Comparison of ENCODE assay signal across 8 cellular contexts in the genomic region with DNA sequence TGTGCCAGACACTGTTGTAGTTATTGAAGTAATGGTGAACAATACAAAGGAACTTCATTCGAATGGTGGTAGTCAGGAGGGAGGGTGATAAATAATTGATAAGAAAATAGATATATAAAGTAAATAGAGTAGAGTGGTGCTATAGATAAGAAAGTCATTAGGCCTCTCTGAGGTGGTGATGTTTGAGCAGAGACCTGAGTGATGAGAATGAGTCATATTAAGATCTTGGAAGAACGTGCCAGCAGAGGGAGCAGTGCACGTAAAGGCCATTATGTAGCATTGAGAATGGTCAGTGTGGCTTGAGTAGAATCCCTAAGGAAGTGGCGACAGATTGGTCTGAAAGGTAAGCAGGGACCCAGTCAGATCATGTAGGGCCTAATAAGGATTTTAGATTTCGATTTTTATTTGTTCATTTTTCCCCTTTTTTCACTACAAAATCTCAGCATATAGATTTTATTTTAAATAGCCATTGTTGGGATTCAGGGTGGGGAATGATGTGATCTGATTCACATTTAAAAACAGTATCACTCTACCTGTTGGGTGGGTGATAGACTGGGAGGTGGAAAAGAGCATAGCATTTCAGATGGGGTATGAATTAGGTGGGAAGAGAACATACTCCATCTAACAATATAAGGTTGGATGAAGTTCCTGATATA. TPM values are rescaled to one million over a fixed set of nuclear protein-coding genes. Genes with fewer than 3 reads are reported as not detected.
DNase-seq lines count a peak whose midpoint lies in the region; ATAC-seq and TF ChIP-seq lines count a peak whose summit lies in the region.

No MANE protein-coding gene starts in this region.

- H3K27me3 ChIP-seq in cardiac muscle cell (no peaks in the 10 kb centered on the region), gastrocnemius medialis (no peaks in the 10 kb centered on the region)

- peak; percentile 89 for TF ChIP-seq CTCF in VCaP (conservative IDR thresholded peaks at IDR 0.05)
- peak; percentile 76 for TF ChIP-seq CTCF in cardiac muscle cell (IDR thresholded peaks at IDR 0.05; ENCODE audit: low read depth, low read length)
- peak in 3 of 5 experiments; percentile 14 to 43 (median 41) for TF ChIP-seq CTCF in gastrocnemius medialis (IDR thresholded peaks at IDR 0.05 in 4 of 5, conservative IDR thresholded peaks at IDR 0.05 in 1 of 5)

- no peaks in the 10 kb centered on the region for H3K36me3 ChIP-seq in cardiac muscle cell
- no peaks in the 10 kb centered on the region for H3K36me3 ChIP-seq in gastrocnemius medialis

- in situ Hi-C loops in gastrocnemius medialis (cut with MboI; ENCODE audit: low sequenced_read_pairs in 4 of 4) = loop anchor here in 1 of 4 donors (25.0 kb wide), 1 partner anchor 329 kb away; the partner anchor contains the start of genes DDIAS and PRCP

- no peaks in the 10 kb centered on the region for H3K9me3 ChIP-seq in cardiac muscle cell (ENCODE audit: low read depth)
- no peaks in the 10 kb centered on the region for H3K9me3 ChIP-seq in gastrocnemius medialis

- H3K4me1 ChIP-seq in cardiac muscle cell (ENCODE audit: low read depth) (peaks cover 11% of the 10 kb centered on the region), gastrocnemius medialis (no peaks in the 10 kb centered on the region)

- TF ChIP-seq POLR2A in gastrocnemius medialis (IDR thresholded peaks at IDR 0.05) = no peak

- intact Hi-C loops in gastrocnemius medialis (cut with DNase I; ENCODE audit: low total_unique reads) = loop anchor here (5.0 kb wide), 1 partner anchor 576 kb away; no protein-coding TSS in a partner anchor

- H3K27ac ChIP-seq in VCaP (no peak overlapping the region), cardiac muscle cell (no peak overlapping the region), gastrocnemius medialis (no peak overlapping the region)

- ATAC-seq in gastrocnemius medialis = peak; percentile 54 to 78

- DNase-seq in activated CD4-positive, alpha-beta T cell treated with anti-CD3 and anti-CD28 coated beads for 4 hours = peak; percentile 3 to 4
- no peak for DNase-seq in activated CD4-positive, alpha-beta T cell treated with anti-CD3 and anti-CD28 coated beads for 1 hour
- DNase-seq in H4 (ENCODE audit: low spot score) = peak; percentile 72
- peak; percentile 34 for DNase-seq in MV-4-11 (lab: John Stamatoyannopoulos, UW)
- peak; percentile 75 to 77 for DNase-seq in cardiac muscle cell (ENCODE audit: low read depth in 1 of 2, low spot score in 1 of 2)
- DNase-seq in gastrocnemius medialis = peak in 1 of 2 donors; percentile 18
- DNase-seq in stimulated activated naive CD4-positive, alpha-beta T cell (lab: John Stamatoyannopoulos, UW) = no peak

- H3K4me3 ChIP-seq in cardiac muscle cell (no peak overlapping the region), gastrocnemius medialis (no peak overlapping the region)

RNA-seq across cellular contexts. Expression of gene CCDC90B, which starts 44.7 kb away (rescaled TPM):
- total RNA-seq in H4 (2014; rRNA removed; shearing (Covaris generic)) = 49.8 and 90.9 TPM in 2 replicates
- 58.8 and 64.7 TPM in 2 replicates for total RNA-seq in cardiac muscle cell
- 94.1 and 97.6 TPM in 2 replicates for polyA plus RNA-seq in cardiac muscle cell
- total RNA-seq in gastrocnemius medialis = 10 to 100 TPM; 18.1 to 30.1 (median 22.8) TPM

RNA-seq across cellular contexts. Expression of gene ANKRD42, which starts 47.9 kb away (rescaled TPM):
- total RNA-seq in H4 (2014; rRNA removed; shearing (Covaris generic)) = 3.9 and 4.9 TPM in 2 replicates
- 8.1 and 8.6 TPM in 2 replicates for total RNA-seq in cardiac muscle cell
- 6.8 and 8.3 TPM in 2 replicates for polyA plus RNA-seq in cardiac muscle cell
- 1 to 10 TPM; 2.1 to 3.7 (median 3.4) TPM for total RNA-seq in gastrocnemius medialis

Comparison
In these comparisons a context has a peak if more than half of its experiments do, and no peak if none do; other contexts are left out.
1. DNase-seq: peak in activated CD4-positive, alpha-beta T cell treated with anti-CD3 and anti-CD28 coated beads for 4 hours (2 of 2), H4 (single experiment), MV-4-11 (single experiment) and cardiac muscle cell (2 of 2); none in activated CD4-positive, alpha-beta T cell treated with anti-CD3 and anti-CD28 coated beads for 1 hour (single experiment) and stimulated activated naive CD4-positive, alpha-beta T cell (0 of 6).
2. Peak in every context shown above with its lines, with median percentiles within 50 percentile points of each other: CTCF ChIP-seq.